In the genomic region with DNA sequence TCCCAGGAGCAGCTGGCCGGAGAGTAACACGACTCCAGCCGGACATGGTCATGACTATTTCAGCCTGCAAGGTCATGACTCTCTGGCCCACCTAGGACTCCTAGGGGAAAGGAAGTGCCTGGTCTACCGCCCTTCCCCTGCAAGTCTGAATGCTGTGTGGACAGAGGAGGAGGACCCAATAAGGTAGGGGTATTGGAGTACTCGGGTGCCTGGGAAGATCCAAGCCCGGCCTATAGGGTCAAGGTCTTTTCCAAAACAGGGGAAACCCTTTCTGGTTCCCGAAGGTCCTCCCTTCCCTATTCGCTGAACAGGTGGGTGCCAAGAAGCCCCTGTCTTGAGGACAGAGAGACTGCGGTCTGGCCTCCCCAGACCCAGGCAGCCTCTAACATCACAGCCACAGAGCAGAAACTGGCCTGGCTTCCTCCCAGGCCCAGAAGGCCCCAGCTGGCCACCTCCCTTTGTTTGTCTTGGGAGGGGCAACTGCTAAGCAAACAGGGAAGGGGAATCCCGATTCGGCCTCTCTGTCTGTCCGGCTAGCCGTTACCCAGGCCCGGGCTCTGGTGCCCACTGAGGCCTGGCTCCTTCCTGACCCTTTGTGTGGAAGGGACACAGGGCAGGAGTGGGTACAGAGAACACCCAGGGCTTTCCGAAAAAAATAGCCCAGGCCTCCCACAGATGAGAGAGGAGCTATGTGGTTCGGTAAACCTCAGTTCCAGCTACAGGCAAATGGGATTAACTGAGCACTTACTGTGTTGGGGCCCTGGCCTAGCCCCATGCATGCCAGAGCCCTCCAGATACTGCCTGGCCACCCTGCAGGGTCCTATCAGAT, we compare ENCODE assay signal across 14 cellular contexts. TPM values are rescaled to one million over a fixed set of nuclear protein-coding genes. Genes with fewer than 3 reads are reported as not detected.
A peak's percentile ranks its signal among the peaks of the same experiment; 100 is the strongest.
DNase-seq lines count a peak whose midpoint lies in the region; ATAC-seq and TF ChIP-seq lines count a peak whose summit lies in the region.
"Had no signal": no experiment of that assay in that cellular context is flagged by ENCODE, and none has a peak within 500 bp of the region (broad histone marks: within the 10 kb centered on the region; RNA-seq: fewer than 3 reads in every experiment).

No MANE protein-coding gene starts in this region.

- H3K4me1 ChIP-seq in right atrium auricular region (peaks cover 0 to 35% of the 10 kb centered on the region in 2 donors), gastrocnemius medialis (peaks cover 15 to 30% of the 10 kb centered on the region in 2 donors)

- peaks cover 0 to 8% (median 3%) of the 10 kb centered on the region in 7 donors for H3K9me3 Mint-ChIP-seq in CD14-positive monocyte
- H3K9me3 Mint-ChIP-seq: activated naive CD4-positive, alpha-beta T cell treated with anti-CD3 and anti-CD28 coated beads for 36 hours had no signal

- TF ChIP-seq CTCF in right atrium auricular region (IDR thresholded peaks at IDR 0.05) (no peak), gastrocnemius medialis (IDR thresholded peaks at IDR 0.05 in 4 of 5, conservative IDR thresholded peaks at IDR 0.05 in 1 of 5) (no peak), CD14-positive monocyte (IDR thresholded peaks at IDR 0.05) (no peak)

- H3K4me3 ChIP-seq in right atrium auricular region (no peak overlapping the region), gastrocnemius medialis (peak overlapping the region in 3 of 4 donors; percentile 27 to 64 (median 64))

- no peak overlapping the region for H3K27ac Mint-ChIP-seq in CD14-positive monocyte
- H3K27ac Mint-ChIP-seq: activated naive CD4-positive, alpha-beta T cell treated with anti-CD3 and anti-CD28 coated beads for 36 hours had no signal

- no peaks in the 10 kb centered on the region for H3K36me3 Mint-ChIP-seq in CD14-positive monocyte

- DNase-seq in Daoy (ENCODE audit: low read depth) = peak; percentile 43
- peak; percentile 71 to 85 for DNase-seq in SHP77 (lab: John Stamatoyannopoulos, UW)
- no peak for DNase-seq in right atrium auricular region (ENCODE audit: low spot score)
- DNase-seq in gastrocnemius medialis = peak in 1 of 2 donors; percentile 82
- DNase-seq in CD14-positive monocyte (ENCODE audit: low spot score) = no peak
- DNase-seq in HUDEP-2 (lab: John Stamatoyannopoulos, UW; ENCODE audit: unreplicated experiment in 76 of 76) = no peak
- no peak for DNase-seq in SK-N-DZ (ENCODE audit: low spot score)
- DNase-seq: activated naive CD4-positive, alpha-beta T cell treated with anti-CD3 and anti-CD28 coated beads for 36 hours; mesenchymal stem cell; NCI-H526 treated with DMSO at 0.1 percent for 48 hours; stimulated activated CD4-positive, alpha-beta T cell treated with anti-CD3 and anti-CD28 coated beads, Interleukin-2, amount 100 ng/mL, for 24 hours had no signal

- H3K27ac ChIP-seq in right atrium auricular region (peak overlapping the region; percentile 51 to 71), gastrocnemius medialis (peak overlapping the region; percentile 83 to 98 (median 92))
- H3K27ac ChIP-seq: epithelial cell of prostate had no signal

- H3K4me1 Mint-ChIP-seq in CD14-positive monocyte = peaks cover 45% of the 10 kb centered on the region

- no peak overlapping the region for H3K4me3 Mint-ChIP-seq in CD14-positive monocyte
- H3K4me3 Mint-ChIP-seq: activated naive CD4-positive, alpha-beta T cell treated with anti-CD3 and anti-CD28 coated beads for 36 hours had no signal

- H3K27me3 ChIP-seq in right atrium auricular region = no peaks in the 10 kb centered on the region
- no peaks in the 10 kb centered on the region for H3K27me3 ChIP-seq in gastrocnemius medialis

- H3K27me3 Mint-ChIP-seq in CD14-positive monocyte (ENCODE audit: low read depth in 3 of 3) = peaks cover 3 to 4% (median 3%) of the 10 kb centered on the region in 3 donors

- ATAC-seq in gastrocnemius medialis (peak; percentile 43 to 91), GM21423 (IDR thresholded peaks at IDR 0.05; ENCODE audit: unreplicated experiment) (no peak)

- in situ Hi-C loops in gastrocnemius medialis (cut with MboI; ENCODE audit: low sequenced_read_pairs in 4 of 4) = loop anchor here in 1 of 4 donors (25.0 kb wide), 1 partner anchor 267 kb away; a partner anchor contains a TSS

- H3K9me3 ChIP-seq in right atrium auricular region = no peaks in the 10 kb centered on the region
- H3K9me3 ChIP-seq in gastrocnemius medialis = no peaks in the 10 kb centered on the region

- TF ChIP-seq POLR2A in gastrocnemius medialis (IDR thresholded peaks at IDR 0.05) = peak in 1 of 2 donors; percentile 66

- intact Hi-C loops in gastrocnemius medialis (cut with DNase I; ENCODE audit: low total_unique reads) = no loop called here
- intact Hi-C loops in CD14-positive monocyte (cut with micrococcal nuclease) = no loop called here

- no peaks in the 10 kb centered on the region for H3K36me3 ChIP-seq in right atrium auricular region
- H3K36me3 ChIP-seq in gastrocnemius medialis = peaks cover 0 to 7% of the 10 kb centered on the region in 2 donors

RNA-seq across cellular contexts. Expression of a gene that starts 5.3 kb away (rescaled TPM):
- 11.6 and 14.1 TPM in 2 replicates for total RNA-seq in Daoy (2014; rRNA removed; shearing (Covaris generic))
- total RNA-seq in right atrium auricular region = 10 to 100 TPM; 29.6 to 37.7 TPM
- 10 to 100 TPM; 38.8 to 45.1 (median 43.7) TPM for total RNA-seq in gastrocnemius medialis
- polyA plus RNA-seq in CD14-positive monocyte = 10 to 100 TPM in 1 of 2 donors, 1 to 10 TPM in 1; 9.3 to 15.1 TPM
- polyA plus RNA-seq in SK-N-DZ (2014; cell fraction: cytosol; rRNA removed) = 11.7 and 12.7 TPM in 2 replicates
- polyA plus RNA-seq in SK-N-DZ (2014; cell fraction: nucleus; rRNA removed) = 67.5 and 104 TPM in 2 replicates

RNA-seq across cellular contexts. Expression of a gene that starts 30.8 kb away (rescaled TPM):
- total RNA-seq in Daoy (2014; rRNA removed; shearing (Covaris generic)) = 1.8 and 1.9 TPM in 2 replicates
- 1 to 10 TPM; 4.4 to 5.9 TPM for total RNA-seq in right atrium auricular region
- 1 to 10 TPM; 1.7 to 3.5 (median 2.7) TPM for total RNA-seq in gastrocnemius medialis
- 1 to 10 TPM; 1.7 to 3.3 TPM for polyA plus RNA-seq in CD14-positive monocyte
- polyA plus RNA-seq in SK-N-DZ (2014; cell fraction: cytosol; rRNA removed) = 1.8 and 2.3 TPM in 2 replicates
- 2.4 and 2.8 TPM in 2 replicates for polyA plus RNA-seq in SK-N-DZ (2014; cell fraction: nucleus; rRNA removed)

RNA-seq across cellular contexts. Expression of a gene that starts 35.4 kb away (rescaled TPM):
- total RNA-seq in Daoy (2014; rRNA removed; shearing (Covaris generic)) = 2.9 and 6.6 TPM in 2 replicates
- total RNA-seq in right atrium auricular region (100 to 1,000 TPM in 1 of 2 donors, 10 to 100 TPM in 1; 57.3 to 119 TPM), gastrocnemius medialis (100 to 1,000 TPM; 194 to 469 (median 289) TPM)
- polyA plus RNA-seq in CD14-positive monocyte = under 1 TPM in 1 of 2 donors, not detected in 1; 0.08 TPM
- 0.52 and 0.85 TPM in 2 replicates for polyA plus RNA-seq in SK-N-DZ (2014; cell fraction: cytosol; rRNA removed)
- polyA plus RNA-seq in SK-N-DZ (2014; cell fraction: nucleus; rRNA removed) = 1.5 and 2.4 TPM in 2 replicates

RNA-seq across cellular contexts. Expression of a gene that starts 46.7 kb away (rescaled TPM):
- not detected in 2 replicates for total RNA-seq in Daoy (2014; rRNA removed; shearing (Covaris generic))
- total RNA-seq in right atrium auricular region (1 to 10 TPM; 2.5 to 7.2 TPM), gastrocnemius medialis (10 to 100 TPM in 3 of 4 donors, 1 to 10 TPM in 1; 9.1 to 24.0 (median 17.1) TPM)
- not detected for polyA plus RNA-seq in CD14-positive monocyte
- polyA plus RNA-seq in SK-N-DZ (2014; cell fraction: cytosol; rRNA removed) = not detected in 2 replicates
- polyA plus RNA-seq in SK-N-DZ (2014; cell fraction: nucleus; rRNA removed) = not detected in 2 replicates
- total RNA-seq: activated naive CD4-positive, alpha-beta T cell treated with anti-CD3 and anti-CD28 coated beads for 36 hours; HT1080 had no signal

Comparison
In these comparisons a context has a peak if more than half of its experiments do, and no peak if none do; other contexts are left out.
1. DNase-seq: peak in Daoy (single experiment) and SHP77 (2 of 2); none in right atrium auricular region (single experiment), CD14-positive monocyte (single experiment), HUDEP-2 (0 of 76) and SK-N-DZ (single experiment).
2. H3K4me3 ChIP-seq: peak in gastrocnemius medialis (3 of 4); none in right atrium auricular region (0 of 2).